ENCODE assay signal across 23 cellular contexts in genomic region chr9:117084221-117084620, GRCh38.
"Had no signal": no experiment of that assay in that cellular context is flagged by ENCODE, and none has a peak within 500 bp of the region (broad histone marks: within the 10 kb centered on the region; RNA-seq: fewer than 3 reads in every experiment).

No MANE protein-coding gene starts in this region.

- FAIRE-seq: endothelial cell of umbilical vein, keratinocyte had no signal

- H3K4me1 Mint-ChIP-seq: immature natural killer cell; naive thymus-derived CD4-positive, alpha-beta T cell; stimulated activated naive B cell treated with anti-CD40 and anti-IgM and Interleukin-4, amounts not matched to agents 10 μg/mL and 1 μg/mL and 100 μg/mL, for 72 hours; stimulated activated naive CD8-positive, alpha-beta T cell treated with anti-CD3 and anti-CD28 coated beads, Interleukin-15, amount 100 ng/mL, for 72 hours had no signal

- H3K27me3 ChIP-seq: foreskin keratinocyte, testis, transverse colon had no signal

- H3K9me3 Mint-ChIP-seq: endodermal cell; nephron progenitor cell; stimulated activated naive B cell treated with anti-CD40 and anti-IgM and Interleukin-4, amounts not matched to agents 10 μg/mL and 1 μg/mL and 100 μg/mL, for 72 hours had no signal

- H3K36me3 Mint-ChIP-seq: immature natural killer cell; naive thymus-derived CD4-positive, alpha-beta T cell; stimulated activated naive B cell treated with anti-CD40 and anti-IgM and Interleukin-4, amounts not matched to agents 10 μg/mL and 1 μg/mL and 100 μg/mL, for 72 hours had no signal

- H3K4me3 ChIP-seq: coronary artery, left ventricle myocardium inferior, lung, skin epidermis, testis, transverse colon had no signal

- H3K36me3 ChIP-seq: left ventricle myocardium inferior, transverse colon had no signal

- DNase-seq: effector CD4-positive, alpha-beta T cell; endodermal cell; erythroblast; foreskin keratinocyte; immature natural killer cell; left ventricle myocardium inferior; mesenchymal stem cell; midbrain; naive thymus-derived CD4-positive, alpha-beta T cell; nephron progenitor cell; posterior cingulate gyrus; stimulated activated CD4-positive, alpha-beta T cell treated with anti-CD3 and anti-CD28 coated beads, Interleukin-2, amount 100 ng/mL, for 24 hours; stimulated activated CD4-positive, alpha-beta T cell treated with anti-CD3 and anti-CD28 coated beads, Interleukin-4, amount 100 ng/mL, for 4 hours; stimulated activated naive B cell treated with anti-CD40 and anti-IgM and Interleukin-4, amounts not matched to agents 10 μg/mL and 1 μg/mL and 100 μg/mL, for 72 hours; stimulated activated naive CD8-positive, alpha-beta T cell treated with anti-CD3 and anti-CD28 coated beads, Interleukin-15, amount 100 ng/mL, for 72 hours; testis; transverse colon had no signal

- H3K9me3 ChIP-seq: left ventricle myocardium inferior, testis, transverse colon had no signal

- H3K27me3 Mint-ChIP-seq: stimulated activated naive B cell treated with anti-CD40 and anti-IgM and Interleukin-4, amounts not matched to agents 10 μg/mL and 1 μg/mL and 100 μg/mL, for 72 hours; stimulated activated naive CD8-positive, alpha-beta T cell treated with anti-CD3 and anti-CD28 coated beads, Interleukin-15, amount 100 ng/mL, for 72 hours had no signal

- ATAC-seq: foreskin keratinocyte; naive thymus-derived CD4-positive, alpha-beta T cell; sciatic nerve; stimulated activated naive B cell treated with anti-CD40 and anti-IgM and Interleukin-4, amounts not matched to agents 10 μg/mL and 1 μg/mL and 100 μg/mL, for 72 hours; stimulated activated naive CD8-positive, alpha-beta T cell treated with anti-CD3 and anti-CD28 coated beads, Interleukin-15, amount 100 ng/mL, for 72 hours had no signal

- H3K4me1 ChIP-seq: foreskin keratinocyte, left ventricle myocardium inferior, testis, transverse colon had no signal

- H3K4me3 Mint-ChIP-seq: endodermal cell; immature natural killer cell; naive thymus-derived CD4-positive, alpha-beta T cell; nephron progenitor cell; stimulated activated naive B cell treated with anti-CD40 and anti-IgM and Interleukin-4, amounts not matched to agents 10 μg/mL and 1 μg/mL and 100 μg/mL, for 72 hours; stimulated activated naive CD8-positive, alpha-beta T cell treated with anti-CD3 and anti-CD28 coated beads, Interleukin-15, amount 100 ng/mL, for 72 hours had no signal

- H3K27ac Mint-ChIP-seq: endodermal cell; immature natural killer cell; naive thymus-derived CD4-positive, alpha-beta T cell; nephron progenitor cell; stimulated activated naive B cell treated with anti-CD40 and anti-IgM and Interleukin-4, amounts not matched to agents 10 μg/mL and 1 μg/mL and 100 μg/mL, for 72 hours had no signal

- H3K27ac ChIP-seq: coronary artery, foreskin keratinocyte, left ventricle myocardium inferior, skin epidermis, testis, transverse colon had no signal
